8 cellular contexts compared by ENCODE assay signal in the genomic region with DNA sequence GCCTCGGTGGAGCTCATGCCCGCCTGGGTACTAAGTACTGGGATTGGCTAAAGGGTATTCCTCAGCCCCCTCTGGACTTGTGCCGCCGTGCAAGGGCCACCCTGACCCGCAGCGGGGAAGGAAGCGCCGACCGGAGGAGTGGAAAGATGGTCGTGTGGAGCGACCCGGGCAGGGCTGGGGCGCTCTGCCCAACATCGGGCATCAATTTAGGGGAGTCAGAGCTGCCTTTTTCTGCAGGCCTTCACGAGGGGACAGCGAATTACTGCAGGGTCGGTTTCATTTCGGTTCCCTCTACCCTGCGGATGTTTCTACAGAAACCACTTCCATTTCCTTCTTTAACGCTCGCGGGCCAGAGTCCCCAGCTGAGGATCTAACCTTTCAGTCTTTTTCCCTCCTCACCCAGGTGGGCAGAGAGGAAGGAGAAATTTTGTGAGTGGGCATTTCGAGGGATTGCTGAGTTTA. TPM values are rescaled to one million over a fixed set of nuclear protein-coding genes. Genes with fewer than 3 reads are reported as not detected.
DNase-seq lines count a peak whose midpoint lies in the region; ATAC-seq, FAIRE-seq and TF ChIP-seq lines count a peak whose summit lies in the region.

No MANE protein-coding gene starts in this region.

- CTCF ChIA-PET in BJ (lab: Yijun Ruan, JAX) (interaction anchor here (0.5 to 1.7 kb wide), 5 partner anchors 9 to 297 kb away, joined by 3 to 5 read pairs (median 3); no protein-coding TSS in a partner anchor), HepG2 (lab: Yijun Ruan, JAX; ENCODE audit: low intra/inter-chr PET ratio, low total read pairs) (interaction anchor here (1.4 kb wide), 1 partner anchor 15 kb away, joined by 4 read pairs; no protein-coding TSS in a partner anchor)

- TF ChIP-seq CTCF in BJ (IDR thresholded peaks at IDR 0.05; ENCODE audit: insufficient read depth, low read depth, low read length): no peak
- TF ChIP-seq CTCF in KMS-11 (conservative IDR thresholded peaks at IDR 0.05; ENCODE audit: low read depth, low read length): no peak; the same call in 1 of the 2 replicates
- TF ChIP-seq CTCF in astrocyte of the cerebellum (IDR thresholded peaks at IDR 0.05; ENCODE audit: low read depth, low read length, missing control alignments): no peak
- no peak for TF ChIP-seq CTCF in HepG2 (CRISPR knock-in tag; IDR thresholded peaks at IDR 0.05)
- no peak for TF ChIP-seq CTCF in thyroid gland (IDR thresholded peaks at IDR 0.05)

- TF ChIP-seq EP300 in HepG2 (IDR thresholded peaks at IDR 0.05; ENCODE audit: low read depth in 2 of 2, low read length in 2 of 2): no peak
- TF ChIP-seq EP300 in HepG2 (CRISPR knock-in tag; IDR thresholded peaks at IDR 0.05; ENCODE audit: borderline replicate concordance): no peak

- BruUV-seq in HepG2 (replicated peaks; lab: Mats Ljungman, UMichigan): no TSS peak

- peaks cover 1% of the 10 kb centered on the region; the same call in 1 of the 2 replicates for H3K36me3 ChIP-seq in BJ (ENCODE audit: control insufficient read depth, insufficient read depth, low read length)
- H3K36me3 ChIP-seq in KMS-11 (ENCODE audit: insufficient read depth): no peaks in the 10 kb centered on the region; the same call in 1 of the 2 replicates
- peaks cover 2 to 10% of the 10 kb centered on the region in 2 experiments; a peak in 3 of 5 replicates for H3K36me3 ChIP-seq in HepG2 (replicated peaks in 1 of 2; ENCODE audit: control insufficient read depth in 1 of 2, insufficient read depth in 2 of 2, low read length in 2 of 2)
- peaks cover 4 to 11% of the 10 kb centered on the region in 2 donors for H3K36me3 ChIP-seq in thyroid gland

- intact Hi-C loops in HepG2 (cut with micrococcal nuclease; ENCODE audit: unreplicated experiment) (loop anchor here (1.0 to 5.0 kb wide), 3 partner anchors 15 to 284 kb away; a partner anchor contains a TSS), thyroid gland (cut with DNase I) (loop anchor here (5.0 kb wide), 1 partner anchor 69 kb away; a partner anchor contains a TSS)

- no peak for FAIRE-seq in HepG2 (lab: Jason Lieb, UNC)

- H3K4me2 ChIP-seq in KMS-11 (peak overlapping the region; percentile 88), HepG2 (ENCODE audit: low read depth, low read length) (peak overlapping the region; percentile 98)

- H3K4me3 ChIP-seq in BJ (ENCODE audit: low read depth, low read length) (peak overlapping the region; percentile 73), KMS-11 (IDR thresholded peaks at IDR 0.05; ENCODE audit: insufficient read depth, low read depth, low read length) (peak overlapping the region; percentile 87), astrocyte of the cerebellum (ENCODE audit: low read depth, low read length) (peak overlapping the region; percentile 78), HepG2 (replicated peaks in 1 of 3; ENCODE audit: insufficient read depth in 1 of 3, low read depth in 2 of 3, low read length in 3 of 3) (peak overlapping the region; percentile 82 to 92 (median 90)), thyroid gland (replicated peaks in 1 of 3) (peak overlapping the region; percentile 24 to 78 (median 73))

- DNase-seq in BJ (ENCODE audit: low read depth) (no peak), astrocyte of the cerebellum (ENCODE audit: low read depth) (no peak), HepG2 (ENCODE audit: low spot score) (no peak), thyroid gland (no peak), glomerular visceral epithelial cell (ENCODE audit: extremely low spot score) (no peak), erythroblast (lab: John Stamatoyannopoulos, UW) (no peak)

- no peaks in the 10 kb centered on the region for H3K27me3 ChIP-seq in BJ (ENCODE audit: control insufficient read depth, insufficient read depth, low read length)
- H3K27me3 ChIP-seq in KMS-11 (ENCODE audit: insufficient read depth, low read depth): no peaks in the 10 kb centered on the region
- no peaks in the 10 kb centered on the region; a peak in 1 of 5 replicates for H3K27me3 ChIP-seq in HepG2 (ENCODE audit: control insufficient read depth in 1 of 2, insufficient read depth in 2 of 2, low read length in 2 of 2)
- H3K27me3 ChIP-seq in thyroid gland: no peaks in the 10 kb centered on the region

- TF ChIP-seq POLR2A in HepG2 (IDR thresholded peaks at IDR 0.05; ENCODE audit: insufficient read depth in 1 of 2, low read depth in 2 of 2, low read length in 2 of 2) (no peak), thyroid gland (IDR thresholded peaks at IDR 0.05) (no peak), erythroblast (IDR thresholded peaks at IDR 0.05; ENCODE audit: low read length) (no peak)

- WGBS in HepG2 (ENCODE audit: low lambda C conversion rate): 0% methylated on average over 11 of the region's 23 CpGs
- WGBS in thyroid gland, 2 donors: 0% methylated on average over 11 to 22 of the region's 23 CpGs

- H4K20me1 ChIP-seq in KMS-11 (ENCODE audit: insufficient read depth): no peaks in the 10 kb centered on the region
- no peaks in the 10 kb centered on the region for H4K20me1 ChIP-seq in HepG2 (ENCODE audit: insufficient read depth, low read length)

- no peaks in the 10 kb centered on the region for H3K9me3 ChIP-seq in HepG2 (ENCODE audit: low read length)
- no peaks in the 10 kb centered on the region for H3K9me3 ChIP-seq in thyroid gland

- H3K27ac ChIP-seq in KMS-11: peak overlapping the region; percentile 96
- H3K27ac ChIP-seq in HepG2 (ENCODE audit: extremely low read length, insufficient read depth, low read length): peak overlapping the region; percentile 97
- H3K27ac ChIP-seq in thyroid gland: peak overlapping the region; percentile 98 to 100 (median 100)

- ATAC-seq in GM19328 (IDR thresholded peaks at IDR 0.05; ENCODE audit: unreplicated experiment) (peak; percentile 3), HepG2 (peak; percentile 83)

- POLR2A ChIA-PET in BJ (lab: Charles Lee): interaction anchor here (0.6 to 0.7 kb wide), 2 partner anchors 73 to 271 kb away, joined by 3 to 6 read pairs; no protein-coding TSS in a partner anchor
- POLR2A ChIA-PET in HepG2 (lab: Yijun Ruan, JAX): interaction anchor here (0.8 to 2.9 kb wide), 7 partner anchors 9 to 274 kb away, joined by 3 to 23 read pairs (median 7); a partner anchor contains a TSS

- H2AFZ ChIP-seq in KMS-11 (ENCODE audit: low read depth) (peak overlapping the region; percentile 90), HepG2 (ENCODE audit: low read length) (no peak overlapping the region)

- H3K4me1 ChIP-seq in KMS-11 (ENCODE audit: low read depth, poor library complexity, severe bottlenecking) (peaks cover 66% of the 10 kb centered on the region), HepG2 (ENCODE audit: insufficient read depth, low read length) (peaks cover 23% of the 10 kb centered on the region), thyroid gland (peaks cover 5 to 27% of the 10 kb centered on the region in 2 donors)

- no peak; the same call in 1 of the 2 replicates for TF ChIP-seq RAD21 in HepG2 (CRISPR knock-in tag; IDR thresholded peaks at IDR 0.05)

- peak overlapping the region; percentile 97 for H3K9ac ChIP-seq in KMS-11
- peak overlapping the region; percentile 93 for H3K9ac ChIP-seq in HepG2 (ENCODE audit: insufficient read depth, low read depth, low read length)

- H3K79me2 ChIP-seq in KMS-11 (ENCODE audit: insufficient read depth, low read depth): peaks cover 44% of the 10 kb centered on the region
- peaks cover 32% of the 10 kb centered on the region for H3K79me2 ChIP-seq in HepG2 (ENCODE audit: insufficient read depth, low read length)

- in situ Hi-C loops in astrocyte of the cerebellum (cut with HindIII; ENCODE audit: low sequenced_read_pairs): no loop called here
- in situ Hi-C loops in HepG2 (cut with HindIII; ENCODE audit: extremely low pct_ligation_motif_present, low pct_unique_long_range_greater_than_20kb): no loop called here

RNA-seq across cellular contexts. Expression of a gene that starts 1.0 kb away (rescaled TPM):
- polyA plus RNA-seq in BJ (2011; rRNA removed) (16.4 and 35.1 TPM in 2 replicates), HepG2 (2011; rRNA removed) (15.6 and 16.0 TPM in 2 replicates)
- polyA minus RNA-seq in BJ (2011; rRNA and poly(A)+ RNA removed): 12.9 and 13.5 TPM in 2 replicates
- total RNA-seq in HepG2 (2016; rRNA removed; fragmentation: Illumina TruSeq; extraction: Trizol) (23.8 and 29.0 TPM in 2 replicates), thyroid gland (100 to 1,000 TPM in 3 of 4 donors, 10 to 100 TPM in 1; 91.1 to 116 (median 104) TPM)
- total RNA-seq in HepG2 (2016; cell fraction: cytosol; rRNA removed; fragmentation: Illumina TruSeq; extraction: Trizol; ENCODE audit: low read depth): 2.9 and 4.9 TPM in 2 replicates
- 22.6 and 28.8 TPM in 2 replicates for total RNA-seq in HepG2 (2016; cell fraction: insoluble cytoplasmic fraction; rRNA removed; fragmentation: Illumina TruSeq; extraction: Trizol)
- total RNA-seq in HepG2 (2016; cell fraction: membrane; rRNA removed; fragmentation: Illumina TruSeq; extraction: Trizol): 8.4 and 9.9 TPM in 2 replicates
- total RNA-seq in HepG2 (2016; cell fraction: nucleus; rRNA removed; fragmentation: Illumina TruSeq; extraction: Trizol): 23.9 and 31.3 TPM in 2 replicates
- 7.5 and 11.9 TPM in 2 replicates for polyA plus RNA-seq in HepG2 (2011; cell fraction: cytosol; rRNA removed)
- 3.4 and 3.6 TPM in 2 replicates for polyA plus RNA-seq in HepG2 (2011; cell fraction: nucleus; rRNA removed)
- polyA plus RNA-seq in HepG2 (2012): 16.9 and 19.3 TPM in 2 replicates
- polyA plus RNA-seq in HepG2 (2016; cell fraction: cytosol; fragmentation: Illumina TruSeq; extraction: Trizol; ENCODE audit: low read depth): 2.0 and 2.1 TPM in 2 replicates
- 20.7 and 24.1 TPM in 2 replicates for polyA plus RNA-seq in HepG2 (2016; cell fraction: insoluble cytoplasmic fraction; fragmentation: Illumina TruSeq; extraction: Trizol; ENCODE audit: low read depth)
- polyA plus RNA-seq in HepG2 (2016; cell fraction: membrane; fragmentation: Illumina TruSeq; extraction: Trizol; ENCODE audit: low read depth): 6.6 and 6.9 TPM in 2 replicates
- 27.6 and 31.5 TPM in 2 replicates for polyA plus RNA-seq in HepG2 (2016; cell fraction: nucleus; fragmentation: Illumina TruSeq; extraction: Trizol; ENCODE audit: insufficient read depth, low read depth)
- 15.0 and 31.6 TPM in 2 replicates for polyA minus RNA-seq in HepG2 (2011; rRNA and poly(A)+ RNA removed; ENCODE audit: low replicate concordance)
- 18.4 and 19.5 TPM in 2 replicates for polyA minus RNA-seq in HepG2 (2011; cell fraction: cytosol; rRNA and poly(A)+ RNA removed)
- polyA minus RNA-seq in HepG2 (2011; cell fraction: nucleus; rRNA and poly(A)+ RNA removed): 13.9 and 15.2 TPM in 2 replicates

RNA-seq across cellular contexts. Expression of a gene that starts 5.5 kb away (rescaled TPM):
- polyA plus RNA-seq in BJ (2011; rRNA removed) (17.4 and 33.4 TPM in 2 replicates), HepG2 (2011; rRNA removed) (28.4 and 35.2 TPM in 2 replicates)
- 66.7 and 68.8 TPM in 2 replicates for polyA minus RNA-seq in BJ (2011; rRNA and poly(A)+ RNA removed)
- total RNA-seq in HepG2 (2016; rRNA removed; fragmentation: Illumina TruSeq; extraction: Trizol) (65.8 and 89.4 TPM in 2 replicates), thyroid gland (100 to 1,000 TPM in 2 of 4 donors, 10 to 100 TPM in 2; 70.1 to 115 (median 86.9) TPM)
- total RNA-seq in HepG2 (2016; cell fraction: cytosol; rRNA removed; fragmentation: Illumina TruSeq; extraction: Trizol; ENCODE audit: low read depth): 6.2 and 7.1 TPM in 2 replicates
- total RNA-seq in HepG2 (2016; cell fraction: insoluble cytoplasmic fraction; rRNA removed; fragmentation: Illumina TruSeq; extraction: Trizol): 66.8 and 90.8 TPM in 2 replicates
- total RNA-seq in HepG2 (2016; cell fraction: membrane; rRNA removed; fragmentation: Illumina TruSeq; extraction: Trizol): 29.3 and 33.2 TPM in 2 replicates
- total RNA-seq in HepG2 (2016; cell fraction: nucleus; rRNA removed; fragmentation: Illumina TruSeq; extraction: Trizol): 42.7 and 51.2 TPM in 2 replicates
- polyA plus RNA-seq in HepG2 (2011; cell fraction: cytosol; rRNA removed): 14.2 and 20.9 TPM in 2 replicates
- polyA plus RNA-seq in HepG2 (2011; cell fraction: nucleus; rRNA removed): 10.5 and 16.3 TPM in 2 replicates
- polyA plus RNA-seq in HepG2 (2012): 17.1 and 20.9 TPM in 2 replicates
- polyA plus RNA-seq in HepG2 (2016; cell fraction: cytosol; fragmentation: Illumina TruSeq; extraction: Trizol; ENCODE audit: low read depth): 2.1 and 2.2 TPM in 2 replicates
- polyA plus RNA-seq in HepG2 (2016; cell fraction: insoluble cytoplasmic fraction; fragmentation: Illumina TruSeq; extraction: Trizol; ENCODE audit: low read depth): 25.3 and 26.7 TPM in 2 replicates
- polyA plus RNA-seq in HepG2 (2016; cell fraction: membrane; fragmentation: Illumina TruSeq; extraction: Trizol; ENCODE audit: low read depth): 6.2 and 7.6 TPM in 2 replicates
- polyA plus RNA-seq in HepG2 (2016; cell fraction: nucleus; fragmentation: Illumina TruSeq; extraction: Trizol; ENCODE audit: insufficient read depth, low read depth): 30.5 and 36.9 TPM in 2 replicates
- 59.1 and 156 TPM in 2 replicates for polyA minus RNA-seq in HepG2 (2011; rRNA and poly(A)+ RNA removed; ENCODE audit: low replicate concordance)
- polyA minus RNA-seq in HepG2 (2011; cell fraction: cytosol; rRNA and poly(A)+ RNA removed): 44.6 and 63.2 TPM in 2 replicates
- 39.7 and 61.4 TPM in 2 replicates for polyA minus RNA-seq in HepG2 (2011; cell fraction: nucleus; rRNA and poly(A)+ RNA removed)
